Comparison of ENCODE assay signal across 10 cellular contexts in the genomic region with DNA sequence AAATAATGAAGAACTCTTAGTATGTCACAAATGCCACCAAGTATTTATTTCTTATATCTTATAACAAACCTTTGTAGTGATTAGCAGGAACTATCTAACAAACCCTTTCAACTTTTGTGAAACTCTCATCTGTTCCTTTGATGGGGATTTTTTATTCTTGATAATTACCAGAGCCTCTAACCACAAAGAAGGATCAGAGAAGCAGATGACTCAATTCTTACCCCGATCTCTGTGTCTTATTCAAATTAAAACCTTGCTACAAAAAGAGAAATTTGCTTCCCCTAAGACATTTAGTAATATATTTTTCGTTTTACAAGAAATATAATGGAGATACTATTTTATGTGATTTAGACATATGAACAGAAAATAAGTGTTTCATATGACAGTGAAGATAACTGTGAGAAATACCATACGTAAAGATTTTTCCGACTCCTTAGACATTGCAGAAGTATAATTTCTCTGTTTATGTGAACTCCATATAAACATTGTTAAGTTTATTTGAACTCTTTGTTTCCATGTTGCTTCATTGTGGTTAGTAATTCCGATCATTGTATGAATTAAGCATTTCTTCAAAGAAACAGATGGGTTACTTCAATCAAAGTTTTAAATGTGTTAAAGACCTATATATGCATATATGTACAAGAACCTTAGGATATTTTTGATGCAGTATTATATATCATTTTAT.
DNase-seq lines count a peak whose midpoint lies in the region; ATAC-seq, FAIRE-seq and TF ChIP-seq lines count a peak whose summit lies in the region.
"Had no signal": no experiment of that assay in that cellular context is flagged by ENCODE, and none has a peak within 500 bp of the region (broad histone marks: within the 10 kb centered on the region; RNA-seq: fewer than 3 reads in every experiment).

No MANE protein-coding gene starts in this region.

- FAIRE-seq in endometrium (lab: Jason Lieb, UNC): peak; percentile 71

- ATAC-seq in GM21360 (IDR thresholded peaks at IDR 0.05; ENCODE audit: unreplicated experiment): peak; percentile 96
- ATAC-seq in HG03139 (IDR thresholded peaks at IDR 0.05; ENCODE audit: unreplicated experiment): peak; percentile 71
- ATAC-seq: WTC11 had no signal

- DNase-seq in GM13977 (ENCODE audit: low spot score) (peak; percentile 51), NCI-H510A (lab: John Stamatoyannopoulos, UW) (no peak), SIG-M5 treated with dmso at 0.1 percent for 504 hours (lab: John Stamatoyannopoulos, UW; ENCODE audit: unreplicated experiment) (no peak), NCI-H1105 (lab: John Stamatoyannopoulos, UW) (no peak), NCI-H1092 treated with DMSO at 0.1 percent for 48 hours (lab: John Stamatoyannopoulos, UW) (no peak)
- DNase-seq: NCI-H2029 had no signal

- TF ChIP-seq CTCF in GM13977 (IDR thresholded peaks at IDR 0.05; ENCODE audit: extremely low read depth, insufficient read depth, missing control alignments): no peak

- in situ Hi-C loops in GM13977 (cut with MboI; ENCODE audit: low pct_unique_long_range_greater_than_20kb, low sequenced_read_pairs, unreplicated experiment): no loop called here
